ENCODE assay signal across 8 cellular contexts in the genomic region with DNA sequence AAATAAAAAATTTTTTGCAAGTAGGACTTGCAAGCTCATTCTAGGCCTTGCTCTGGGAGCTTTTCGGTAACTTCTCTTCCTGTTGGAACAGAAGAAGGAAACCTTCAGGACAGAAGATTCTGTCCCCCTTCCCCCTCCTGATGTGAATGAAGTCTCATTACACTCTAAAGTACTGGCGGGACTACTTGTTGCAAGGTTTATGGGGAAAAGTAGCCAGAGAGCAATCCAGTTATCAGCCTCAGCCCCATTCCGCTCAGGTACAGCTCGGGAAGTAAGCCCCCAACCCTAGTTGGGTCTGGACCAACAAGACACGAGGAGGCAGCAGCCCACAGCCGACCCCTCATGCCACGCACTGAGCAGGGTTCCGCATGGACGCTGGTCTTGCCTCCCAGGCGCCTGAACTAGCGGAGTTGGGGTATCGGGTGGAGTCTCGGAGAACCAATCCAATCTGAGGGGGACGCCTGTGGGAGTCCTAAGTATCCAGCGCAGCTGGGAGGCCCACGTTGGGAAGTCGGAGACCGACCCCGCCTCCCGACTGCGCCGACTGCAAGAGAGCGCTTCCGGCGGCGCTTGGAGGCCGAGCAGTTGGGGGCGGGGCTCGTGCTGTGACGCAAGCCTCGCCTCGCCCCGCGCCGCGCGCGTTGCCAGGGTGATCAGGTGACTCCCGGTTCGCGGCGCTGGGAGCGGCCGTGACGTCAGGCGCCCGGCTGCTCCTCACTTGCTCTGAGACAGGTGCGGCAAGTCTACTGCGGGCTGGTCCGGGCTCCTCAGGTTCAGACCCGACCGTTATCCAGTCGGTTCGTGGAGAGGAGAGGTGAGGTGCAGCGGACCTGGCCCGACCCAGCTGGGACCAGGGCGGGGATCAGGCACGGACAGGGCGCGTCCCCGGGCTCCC. TPM values are rescaled to one million over a fixed set of nuclear protein-coding genes. Genes with fewer than 3 reads are reported as not detected.
A peak's percentile ranks its signal among the peaks of the same experiment; 100 is the strongest.
DNase-seq lines count a peak whose midpoint lies in the region; ATAC-seq, FAIRE-seq and TF ChIP-seq lines count a peak whose summit lies in the region.

A gene with protein sequence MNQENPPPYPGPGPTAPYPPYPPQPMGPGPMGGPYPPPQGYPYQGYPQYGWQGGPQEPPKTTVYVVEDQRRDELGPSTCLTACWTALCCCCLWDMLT (plus strand): TSS at position 717 of the 895 bp plus-strand sequence. CDS start 19,278 bp downstream, outside the sequence.

- H3K4me1 ChIP-seq in H1 (replicated peaks in 1 of 4; ENCODE audit: control insufficient read depth in 3 of 4, insufficient read depth in 4 of 4, low read length in 3 of 4) (peaks cover 0 to 4% (median 1%) of the 10 kb centered on the region in 4 experiments; a peak in 4 of 7 replicates), mesenchymal stem cell (ENCODE audit: control insufficient read depth, insufficient read depth, low read depth, low read length) (peaks cover 6% of the 10 kb centered on the region)

- H3K4me1 Mint-ChIP-seq in activated CD8-positive, alpha-beta memory T cell treated with anti-CD3 and anti-CD28 coated beads, Interleukin-2, amount 10 ng/mL, durations not matched to agents 7 days and 5 days, result peaks cover 18% of the 10 kb centered on the region

- no peak for TF ChIP-seq CTCF in H1 (IDR thresholded peaks at IDR 0.05; ENCODE audit: control extremely low read depth in 1 of 3, insufficient read depth in 1 of 3, low read depth in 1 of 3, low read length in 3 of 3)

- no peak within 1 kb of the TSS for H2BK120ac ChIP-seq in H1 (replicated peaks; ENCODE audit: low read depth, low read length)
- peak within 1 kb of the TSS; percentile 54 for H2BK120ac ChIP-seq in mesenchymal stem cell (ENCODE audit: low read depth, low read length)

- H3K79me1 ChIP-seq in H1 (ENCODE audit: low read depth, low read length), result no peaks in the 10 kb centered on the region
- H3K79me1 ChIP-seq in mesenchymal stem cell (replicated peaks; ENCODE audit: low read length, poor library complexity, severe bottlenecking), result no peaks in the 10 kb centered on the region

- CTCF ChIA-PET in activated CD8-positive, alpha-beta memory T cell treated with anti-CD3 and anti-CD28 coated beads, Interleukin-2, amount 10 ng/mL, durations not matched to agents 7 days and 5 days (lab: Charles Lee), result interaction anchor here (0.7 to 1.6 kb wide), 8 partner anchors 20 to 399 kb away, joined by 3 to 5 read pairs (median 3); no protein-coding TSS in a partner anchor
- CTCF ChIA-PET in H1 (lab: Charles Lee; ENCODE audit: partially characterized antibody), result interaction anchor here (0.7 to 1.5 kb wide), 5 partner anchors 17 to 130 kb away, joined by 3 to 7 read pairs (median 4); no protein-coding TSS in a partner anchor

- H3K18ac ChIP-seq in H1 (ENCODE audit: extremely low read depth, low read length) (peak within 1 kb of the TSS; percentile 85), mesenchymal stem cell (ENCODE audit: low read depth in 1 of 2, low read length in 2 of 2) (peak within 1 kb of the TSS; percentile 80 to 85)

- H3K23me2 ChIP-seq in H1 (ENCODE audit: low read depth, low read length), result peaks cover 7% of the 10 kb centered on the region; the same call in 1 of the 2 replicates

- H3K27ac ChIP-seq in H1 (ENCODE audit: low read depth, low read length) (peak within 1 kb of the TSS; percentile 77), mesenchymal stem cell (ENCODE audit: low read length, poor library complexity, severe bottlenecking) (peak within 1 kb of the TSS; percentile 4)

- 5% methylated on average over 49 of the region's 61 CpGs; no CpG with 5 or more reads in 1 of the 2 experiments for WGBS in H1 (ENCODE audit: extremely low coverage in 1 of 2, insufficient coverage in 1 of 2, insufficient read length in 1 of 2, insufficient replicate concordance in 2 of 2, low coverage in 1 of 2, low lambda C conversion rate in 2 of 2, missing lambda C conversion rate in 1 of 2), 2 experiments
- 5% methylated on average over 54 of the region's 61 CpGs for WGBS in mesenchymal stem cell

- H3K9ac ChIP-seq in H1 (replicated peaks in 1 of 4; ENCODE audit: extremely low read depth in 1 of 4, low read depth in 3 of 4, low read length in 3 of 4), result peak within 1 kb of the TSS; percentile 40 to 86 (median 56)
- H3K9ac ChIP-seq in mesenchymal stem cell (ENCODE audit: low read length), result peak within 1 kb of the TSS; percentile 97

- peak; percentile 74 to 83; a peak in 2 of 3 replicates for TF ChIP-seq POLR2A in H1 (IDR thresholded peaks at IDR 0.05; ENCODE audit: control extremely low read depth in 1 of 2, low read depth in 2 of 2, low read length in 2 of 2)

- H2AK5ac ChIP-seq in H1 (ENCODE audit: low read depth, low read length) (no peak within 1 kb of the TSS), mesenchymal stem cell (ENCODE audit: low read length, severe bottlenecking) (no peak within 1 kb of the TSS)

- peak within 1 kb of the TSS; percentile 5 for H3K4ac ChIP-seq in H1 (replicated peaks; ENCODE audit: insufficient read length, low read depth, low read length)
- peak within 1 kb of the TSS; percentile 73 to 88 for H3K4ac ChIP-seq in mesenchymal stem cell (ENCODE audit: low read depth in 1 of 2, low read length in 2 of 2)

- H3K4me2 ChIP-seq in H1 (ENCODE audit: insufficient read depth in 1 of 2, low read depth in 2 of 2, low read length in 2 of 2) (peak within 1 kb of the TSS; percentile 71 to 96), mesenchymal stem cell (ENCODE audit: low read length, poor library complexity, severe bottlenecking) (peak within 1 kb of the TSS; percentile 99)

- no peaks in the 10 kb centered on the region for H3K36me3 Mint-ChIP-seq in activated CD8-positive, alpha-beta memory T cell treated with anti-CD3 and anti-CD28 coated beads, Interleukin-2, amount 10 ng/mL, durations not matched to agents 7 days and 5 days

- H2AFZ ChIP-seq in H1 (ENCODE audit: low read length), result peak within 1 kb of the TSS; percentile 96
- H2AFZ ChIP-seq in mesenchymal stem cell (ENCODE audit: low read depth, low read length), result peak within 1 kb of the TSS; percentile 97

- no peak within 1 kb of the TSS for H3K14ac ChIP-seq in H1 (ENCODE audit: insufficient read length)
- peak within 1 kb of the TSS in 1 of 2 experiments; percentile 75 for H3K14ac ChIP-seq in mesenchymal stem cell (ENCODE audit: low read length in 2 of 2)

- no peaks in the 10 kb centered on the region for H3K36me3 ChIP-seq in H1 (ENCODE audit: control insufficient read depth in 2 of 4, insufficient read depth in 4 of 4, low read length in 3 of 4)
- H3K36me3 ChIP-seq in mesenchymal stem cell (ENCODE audit: control insufficient read depth in 1 of 2, insufficient read depth in 2 of 2, low read depth in 1 of 2, low read length in 2 of 2), result peaks cover 0 to 5% of the 10 kb centered on the region in 2 experiments

- peaks cover 7% of the 10 kb centered on the region for H3K27me3 Mint-ChIP-seq in activated CD8-positive, alpha-beta memory T cell treated with anti-CD3 and anti-CD28 coated beads, Interleukin-2, amount 10 ng/mL, durations not matched to agents 7 days and 5 days

- 0 out of 3 replicates have a peak, but pooled peaks of 1 of the 2 experiments have one; percentile 12 for TF ChIP-seq EP300 in H1 (IDR thresholded peaks at IDR 0.05; ENCODE audit: borderline replicate concordance in 1 of 2, low read depth in 2 of 2, low read length in 2 of 2)

- H4K8ac ChIP-seq in H1 (ENCODE audit: extremely low read depth, insufficient read depth, low read length) (peak within 1 kb of the TSS; percentile 85), mesenchymal stem cell (ENCODE audit: low read length) (peak within 1 kb of the TSS; percentile 100)

- H2BK15ac ChIP-seq in H1 (ENCODE audit: low read length) (peak within 1 kb of the TSS; percentile 90; the same call in 1 of the 2 replicates), mesenchymal stem cell (ENCODE audit: low read depth, poor library complexity, severe bottlenecking) (peak within 1 kb of the TSS; percentile 65)

- H3K27me3 ChIP-seq in H1 (replicated peaks in 1 of 4; ENCODE audit: control insufficient read depth in 3 of 4, extremely low read depth in 1 of 4, insufficient read depth in 3 of 4, low read length in 3 of 4) (no peaks in the 10 kb centered on the region), mesenchymal stem cell (ENCODE audit: control insufficient read depth in 1 of 2, insufficient read depth in 1 of 2, low read length in 2 of 2) (peaks cover 0 to 22% of the 10 kb centered on the region in 2 experiments)

- peak within 1 kb of the TSS; percentile 60 to 93 (median 80) for H3K4me3 ChIP-seq in H1 (ENCODE audit: extremely low read depth in 1 of 4, insufficient read depth in 2 of 4, low read depth in 3 of 4, low read length in 4 of 4)
- H3K4me3 ChIP-seq in mesenchymal stem cell (ENCODE audit: insufficient read depth in 1 of 2, low read depth in 1 of 2, low read length in 2 of 2), result peak within 1 kb of the TSS; percentile 67 to 82

- H4K20me1 ChIP-seq in H1 (replicated peaks in 1 of 2; ENCODE audit: control insufficient read depth in 1 of 2, insufficient read depth in 2 of 2, low read length in 2 of 2), result no peaks in the 10 kb centered on the region

- H4K5ac ChIP-seq in H1 (ENCODE audit: insufficient read length, low read depth, low read length), result peak within 1 kb of the TSS; percentile 69

- H2BK5ac ChIP-seq in H1 (ENCODE audit: low read depth, low read length) (peak within 1 kb of the TSS; percentile 73; the same call in 1 of the 2 replicates), mesenchymal stem cell (ENCODE audit: low read depth, low read length, poor library complexity, severe bottlenecking) (no peak within 1 kb of the TSS)

- no peak for TF ChIP-seq RAD21 in H1 (IDR thresholded peaks at IDR 0.05 in 1 of 2, conservative IDR thresholded peaks at IDR 0.05 in 1 of 2; ENCODE audit: low read depth in 2 of 2, low read length in 2 of 2)

- H3K56ac ChIP-seq in H1 (replicated peaks; ENCODE audit: insufficient read length, low read depth, low read length), result peak within 1 kb of the TSS; percentile 5

- H2BK12ac ChIP-seq in H1 (ENCODE audit: low read depth, low read length) (peak within 1 kb of the TSS; percentile 68; the same call in 1 of the 2 replicates), mesenchymal stem cell (ENCODE audit: low read length in 2 of 2) (peak within 1 kb of the TSS; percentile 79 to 86)

- FAIRE-seq in HTR-8/SVneo (lab: Jason Lieb, UNC) (peak; percentile 81), H1 (lab: Jason Lieb, UNC) (no peak)

- DNase-seq in COLO668 (lab: John Stamatoyannopoulos, UW; ENCODE audit: unreplicated experiment), result peak; percentile 95
- peak; percentile 91 for DNase-seq in HTR-8/SVneo (ENCODE audit: insufficient read length, low spot score)
- DNase-seq in NOMO-1 treated with DMSO at 0.1 percent for 48 hours (lab: John Stamatoyannopoulos, UW; ENCODE audit: unreplicated experiment), result peak; percentile 82
- DNase-seq in activated CD8-positive, alpha-beta memory T cell treated with anti-CD3 and anti-CD28 coated beads, Interleukin-2, amount 10 ng/mL, durations not matched to agents 7 days and 5 days, result peak; percentile 96
- peak; percentile 94 to 98 for DNase-seq in H1 (ENCODE audit: low read depth in 1 of 2, low spot score in 2 of 2)
- peak; percentile 95 for DNase-seq in mesenchymal stem cell
- peak; percentile 93 for DNase-seq in stimulated activated CD8-positive, alpha-beta memory T cell treated with anti-CD3 and anti-CD28 coated beads, Interleukin-12 subunit alpha, Interleukin-12 subunit beta, amount 100 ng/mL, for 4 hours (ENCODE audit: low read depth)

- H3K27ac Mint-ChIP-seq in activated CD8-positive, alpha-beta memory T cell treated with anti-CD3 and anti-CD28 coated beads, Interleukin-2, amount 10 ng/mL, durations not matched to agents 7 days and 5 days, result peak within 1 kb of the TSS; percentile 89

- ATAC-seq in GM21360 (IDR thresholded peaks at IDR 0.05; ENCODE audit: unreplicated experiment), result peak; percentile 91
- ATAC-seq in activated CD8-positive, alpha-beta memory T cell treated with anti-CD3 and anti-CD28 coated beads, Interleukin-2, amount 10 ng/mL, durations not matched to agents 7 days and 5 days, result peak; percentile 91

- no peaks in the 10 kb centered on the region for H3K9me3 ChIP-seq in H1 (ENCODE audit: insufficient read depth in 2 of 2, low read depth in 1 of 2, low read length in 1 of 2)
- no peaks in the 10 kb centered on the region for H3K9me3 ChIP-seq in mesenchymal stem cell (ENCODE audit: control insufficient read depth, low read length)

- H3K4me3 Mint-ChIP-seq in activated CD8-positive, alpha-beta memory T cell treated with anti-CD3 and anti-CD28 coated beads, Interleukin-2, amount 10 ng/mL, durations not matched to agents 7 days and 5 days, result peak within 1 kb of the TSS; percentile 88

- no peaks in the 10 kb centered on the region for H3K9me3 Mint-ChIP-seq in activated CD8-positive, alpha-beta memory T cell treated with anti-CD3 and anti-CD28 coated beads, Interleukin-2, amount 10 ng/mL, durations not matched to agents 7 days and 5 days (ENCODE audit: low read depth)

- POLR2A ChIA-PET in H1 (lab: Charles Lee; ENCODE audit: partially characterized antibody), result interaction anchor here (0.9 to 1.5 kb wide), 7 partner anchors 22 to 192 kb away, joined by 3 to 4 read pairs (median 4); no protein-coding TSS in a partner anchor

- H4K91ac ChIP-seq in H1 (replicated peaks; ENCODE audit: insufficient read length, low read length), result peak within 1 kb of the TSS; percentile 88
- peak within 1 kb of the TSS; percentile 98 for H4K91ac ChIP-seq in mesenchymal stem cell (ENCODE audit: low read length)

- H2BK20ac ChIP-seq in H1 (ENCODE audit: low read length), result peak within 1 kb of the TSS; percentile 72; the same call in 1 of the 2 replicates

- H3K79me2 ChIP-seq in H1 (ENCODE audit: control insufficient read depth in 1 of 2, insufficient read depth in 2 of 2, low read length in 2 of 2), result no peaks in the 10 kb centered on the region

- no peak within 1 kb of the TSS for H3K23ac ChIP-seq in H1 (ENCODE audit: insufficient read length)
- peak within 1 kb of the TSS in 1 of 2 experiments; percentile 86 for H3K23ac ChIP-seq in mesenchymal stem cell (ENCODE audit: low read length in 2 of 2)

RNA-seq across cellular contexts. Expression of the gene that starts here (rescaled TPM):
- 10 to 100 TPM; 16.8 to 23.0 TPM for total RNA-seq in activated CD8-positive, alpha-beta memory T cell treated with anti-CD3 and anti-CD28 coated beads, Interleukin-2, amount 10 ng/mL, durations not matched to agents 7 days and 5 days
- 25.0 and 28.1 TPM in 2 replicates for total RNA-seq in H1 (2021; fragmentation: NEBNext Ultra II Directional; extraction: Animal tissue kit (Norgen Biotek cat#: 25700))
- polyA plus RNA-seq in H1 (2011; rRNA removed), result 38.8 and 47.8 TPM in 2 replicates
- 52.6 TPM for polyA plus RNA-seq in H1 (2011; cell fraction: cytosol; rRNA removed)
- polyA plus RNA-seq in H1 (2011; cell fraction: nucleus; rRNA removed), result 25.3 TPM
- 17.5 to 37.1 TPM (median 30.7 TPM) in 4 replicates for polyA plus RNA-seq in H1 (2012, experiment 1 of 2)
- polyA plus RNA-seq in H1 (2012, experiment 2 of 2), result 28.3 TPM
- 15.9 TPM for polyA plus RNA-seq in H1 (2013, experiment 1 of 2)
- polyA plus RNA-seq in H1 (2013, experiment 2 of 2), result 17.1 TPM
- polyA minus RNA-seq in H1 (2011; rRNA and poly(A)+ RNA removed), result 15.7 and 23.1 TPM in 2 replicates
- 16.4 TPM for polyA minus RNA-seq in H1 (2011; cell fraction: cytosol; rRNA and poly(A)+ RNA removed)
- polyA minus RNA-seq in H1 (2011; cell fraction: nucleus; rRNA and poly(A)+ RNA removed), result 14.4 TPM
- 40.5 TPM for polyA plus RNA-seq in mesenchymal stem cell (2013, experiment 1 of 2)
- polyA plus RNA-seq in mesenchymal stem cell (2013, experiment 2 of 2), result 40.9 TPM

Comparison
In these comparisons a context has a peak if more than half of its experiments do, and no peak if none do; other contexts are left out.
1. Peak in every context shown above with its lines: DNase-seq, ATAC-seq, H3K4me3 ChIP-seq and H3K27ac ChIP-seq.